In the genomic region with DNA sequence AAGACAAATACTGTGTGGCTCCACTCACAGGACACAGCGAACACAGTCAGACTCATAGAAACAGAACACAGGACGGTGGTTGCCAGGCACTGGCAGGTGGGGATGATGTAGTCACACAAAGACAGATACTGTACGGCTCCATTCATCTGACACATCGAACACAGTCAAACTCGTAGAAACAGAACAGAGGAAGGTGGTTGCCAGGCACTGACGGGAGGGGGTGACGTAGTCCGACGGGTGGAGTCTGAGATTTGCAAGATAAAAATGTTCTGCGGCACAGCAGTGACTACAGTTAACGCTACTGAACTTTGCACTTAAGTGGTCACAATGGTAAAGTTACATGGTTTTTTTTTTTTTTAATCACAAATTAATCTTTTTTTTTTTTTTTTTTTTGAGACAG, we compare ENCODE assay signal across 30 cellular contexts. TPM values are rescaled to one million over a fixed set of nuclear protein-coding genes. Genes with fewer than 3 reads are reported as not detected.
DNase-seq lines count a peak whose midpoint lies in the region; ATAC-seq and TF ChIP-seq lines count a peak whose summit lies in the region.
"Had no signal": no experiment of that assay in that cellular context is flagged by ENCODE, and none has a peak within 500 bp of the region (broad histone marks: within the 10 kb centered on the region; RNA-seq: fewer than 3 reads in every experiment).

No MANE protein-coding gene starts in this region.

- intact Hi-C loops in Right ventricle myocardium superior (cut with DNase I): no loop called here
- intact Hi-C loops in head of caudate nucleus (cut with DNase I): no loop called here

- no peaks in the 10 kb centered on the region for H3K9me3 ChIP-seq in right atrium auricular region
- H3K9me3 ChIP-seq: ascending aorta, Peyer's patch, testis, uterus had no signal

- ATAC-seq in Right ventricle myocardium superior (ENCODE audit: poor library complexity): no peak
- ATAC-seq: esophagus mucosa had no signal

- H3K27me3 Mint-ChIP-seq in nephron progenitor cell (ENCODE audit: low read depth, poor library complexity): peaks cover 3% of the 10 kb centered on the region
- H3K27me3 Mint-ChIP-seq: activated T-cell treated with anti-CD3 and anti-CD28 coated beads, Interleukin-2, amount 50 U/mL, for 24 hours; naive B cell had no signal

- H3K9me3 Mint-ChIP-seq in nephron progenitor cell: no peaks in the 10 kb centered on the region
- H3K9me3 Mint-ChIP-seq: activated T-cell treated with anti-CD3 and anti-CD28 coated beads, Interleukin-2, amount 50 U/mL, for 24 hours; mesothelial cell of epicardium; naive B cell had no signal

- no peaks in the 10 kb centered on the region for H3K4me1 Mint-ChIP-seq in nephron progenitor cell
- H3K4me1 Mint-ChIP-seq: mesothelial cell of epicardium, naive B cell had no signal

- H3K4me1 ChIP-seq in right atrium auricular region: no peaks in the 10 kb centered on the region
- H3K4me1 ChIP-seq: ascending aorta, Peyer's patch, testis, uterus had no signal

- H3K36me3 ChIP-seq in right atrium auricular region: no peaks in the 10 kb centered on the region
- H3K36me3 ChIP-seq: Peyer's patch, uterus had no signal

- no peak overlapping the region for H3K27ac Mint-ChIP-seq in nephron progenitor cell
- H3K27ac Mint-ChIP-seq: activated T-cell treated with anti-CD3 and anti-CD28 coated beads, Interleukin-2, amount 50 U/mL, for 24 hours; mesothelial cell of epicardium had no signal

- no peak overlapping the region for H3K4me3 Mint-ChIP-seq in nephron progenitor cell
- H3K4me3 Mint-ChIP-seq: activated T-cell treated with anti-CD3 and anti-CD28 coated beads, Interleukin-2, amount 50 U/mL, for 24 hours; mesothelial cell of epicardium; naive B cell had no signal

- TF ChIP-seq CTCF in right atrium auricular region (IDR thresholded peaks at IDR 0.05): no peak
- no peak for TF ChIP-seq CTCF in nephron progenitor cell (IDR thresholded peaks at IDR 0.05)

- peak; percentile 15 for DNase-seq in Right ventricle myocardium superior
- no peak for DNase-seq in right atrium auricular region (ENCODE audit: low spot score)
- DNase-seq in head of caudate nucleus: peak in 36 of 42 donors; percentile 19 to 77 (median 53)
- peak in 29 of 56 donors; percentile 11 to 83 (median 41) for DNase-seq in nucleus accumbens (lab: John Stamatoyannopoulos, UW)
- no peak for DNase-seq in NCI-H345 treated with DMSO at 0.1 percent for 48 hours (lab: John Stamatoyannopoulos, UW; ENCODE audit: unreplicated experiment)
- no peak for DNase-seq in Kasumi-1 (lab: John Stamatoyannopoulos, UW)
- DNase-seq in nephron progenitor cell: no peak
- no peak for DNase-seq in GOT3 (lab: John Stamatoyannopoulos, UW)
- DNase-seq: activated CD4-positive, alpha-beta T cell treated with anti-CD3 and anti-CD28 coated beads for 48 hours; activated gamma-delta T cell; activated T-cell treated with anti-CD3 and anti-CD28 coated beads, Interleukin-2, amount 50 U/mL, for 24 hours; kidney; naive B cell; NCI-H1417; NCI-H2081; NCI-H226; NCI-H69; Peyer's patch; retina; SHP77 treated with DMSO at 0.1 percent for 48 hours; stimulated activated naive CD4-positive, alpha-beta T cell treated with Interleukin-2 at 50 U/mL for 16 hours; testis; uterus; WERI-Rb-1 had no signal

- H3K27ac ChIP-seq in right atrium auricular region: no peak overlapping the region
- H3K27ac ChIP-seq: ascending aorta, cardiac muscle cell, coronary artery, Peyer's patch, testis, uterus, WERI-Rb-1 had no signal

- H3K36me3 Mint-ChIP-seq in nephron progenitor cell (ENCODE audit: low read depth): peaks cover 53% of the 10 kb centered on the region

- H3K4me3 ChIP-seq in right atrium auricular region: no peak overlapping the region
- H3K4me3 ChIP-seq: ascending aorta, cardiac muscle cell, coronary artery, Peyer's patch, smooth muscle cell, testis, uterus had no signal

- H3K27me3 ChIP-seq in right atrium auricular region: no peaks in the 10 kb centered on the region
- H3K27me3 ChIP-seq: ascending aorta, cardiac muscle cell, Peyer's patch, testis, uterus had no signal

RNA-seq across cellular contexts. Expression of a gene that starts 18.7 kb away (rescaled TPM):
- total RNA-seq in Right ventricle myocardium superior (1.0 TPM), right atrium auricular region (under 1 TPM; 0.31 to 0.74 TPM)

RNA-seq across cellular contexts. Expression of a gene that starts 18.8 kb away (rescaled TPM):
- total RNA-seq in Right ventricle myocardium superior: 19.2 TPM
- total RNA-seq in right atrium auricular region: 10 to 100 TPM; 11.0 to 22.1 TPM

RNA-seq across cellular contexts. Expression of a gene that starts 19.0 kb away (rescaled TPM):
- total RNA-seq in Right ventricle myocardium superior: 28.9 TPM
- total RNA-seq in right atrium auricular region: 10 to 100 TPM; 31.7 to 40.3 TPM

RNA-seq across cellular contexts. Expression of a gene that starts 19.5 kb away (rescaled TPM):
- total RNA-seq in Right ventricle myocardium superior (57.0 TPM), right atrium auricular region (10 to 100 TPM; 35.7 to 45.4 TPM)

Comparison
In these comparisons a context has a peak if more than half of its experiments do, and no peak if none do; other contexts are left out.
1. DNase-seq: peak in Right ventricle myocardium superior (single experiment), head of caudate nucleus (36 of 42) and nucleus accumbens (29 of 56); none in right atrium auricular region (single experiment), NCI-H345 treated with DMSO at 0.1 percent for 48 hours (single experiment), Kasumi-1 (0 of 2), nephron progenitor cell (single experiment) and GOT3 (single experiment).